9 cellular contexts compared by ENCODE assay signal in the genomic region with DNA sequence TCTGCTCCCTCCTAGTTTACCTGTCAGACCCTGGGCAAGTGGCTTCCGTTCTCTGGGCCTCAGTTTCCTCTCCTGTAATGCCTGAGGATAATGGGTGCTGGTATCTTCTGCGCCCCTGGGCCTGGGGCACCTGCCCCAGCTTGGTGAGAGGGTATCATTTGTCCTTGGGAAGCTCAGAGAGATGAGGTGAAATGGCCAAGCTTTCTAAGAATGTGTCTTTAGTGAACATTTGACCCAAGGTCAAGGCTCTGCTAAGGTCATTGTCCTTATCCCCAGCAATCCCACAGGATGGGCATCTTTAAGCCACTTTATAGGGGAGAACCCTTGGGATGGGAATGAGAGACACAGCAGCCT. TPM values are rescaled to one million over a fixed set of nuclear protein-coding genes. Genes with fewer than 3 reads are reported as not detected.
DNase-seq lines count a peak whose midpoint lies in the region; ATAC-seq and TF ChIP-seq lines count a peak whose summit lies in the region.
"Had no signal": no experiment of that assay in that cellular context is flagged by ENCODE, and none has a peak within 500 bp of the region (broad histone marks: within the 10 kb centered on the region; RNA-seq: fewer than 3 reads in every experiment).

No MANE protein-coding gene starts in this region.

- H3K27ac ChIP-seq in CD4-positive, alpha-beta T cell (ENCODE audit: low read depth, low read length): no peak overlapping the region
- H3K27ac ChIP-seq in RWPE1 (peak overlapping the region; percentile 97), endodermal cell (ENCODE audit: low read depth, low read length) (no peak overlapping the region), psoas muscle (peak overlapping the region; percentile 97)

- H3K36me3 ChIP-seq in endodermal cell (ENCODE audit: control insufficient read depth, insufficient read depth, low read length) (no peaks in the 10 kb centered on the region), psoas muscle (ENCODE audit: insufficient read depth in 1 of 2, low read depth in 1 of 2) (no peaks in the 10 kb centered on the region)

- H3K27me3 ChIP-seq in CD4-positive, alpha-beta T cell (ENCODE audit: control insufficient read depth, insufficient read depth, low read length): no peaks in the 10 kb centered on the region
- H3K27me3 ChIP-seq in endodermal cell (ENCODE audit: control insufficient read depth, insufficient read depth, low read length, poor library complexity, severe bottlenecking) (peaks cover 97% of the 10 kb centered on the region), psoas muscle (ENCODE audit: insufficient read depth in 3 of 3, low read length in 2 of 3) (no peaks in the 10 kb centered on the region)
- H3K27me3 ChIP-seq: SJSA1 had no signal

- peak overlapping the region; percentile 82 for H3K4me3 Mint-ChIP-seq in CD4-positive, alpha-beta T cell
- H3K4me3 Mint-ChIP-seq in endodermal cell: peak overlapping the region; percentile 28
- no peak overlapping the region for H3K4me3 Mint-ChIP-seq in progenitor cell of endocrine pancreas (ENCODE audit: low read depth)

- intact Hi-C loops in CD4-positive, alpha-beta T cell (cut with DNase I, micrococcal nuclease): no loop called here
- intact Hi-C loops in psoas muscle (cut with DNase I): loop anchor here in 1 of 2 donors (5.0 kb wide), 1 partner anchor 42 kb away; no protein-coding TSS in a partner anchor

- ATAC-seq in CD4-positive, alpha-beta T cell (ENCODE audit: poor library complexity): no peak
- no peak for ATAC-seq in psoas muscle
- ATAC-seq in left lobe of liver: no peak

- H3K4me1 ChIP-seq in endodermal cell (ENCODE audit: control insufficient read depth, insufficient read depth, low read length): no peaks in the 10 kb centered on the region
- peaks cover 45% of the 10 kb centered on the region for H3K4me1 ChIP-seq in psoas muscle

- CTCF ChIA-PET in CD4-positive, alpha-beta T cell (lab: Charles Lee): interaction anchor here (1.3 kb wide), 1 partner anchor 65 kb away, joined by 4 read pairs; no protein-coding TSS in a partner anchor
- CTCF ChIA-PET in RWPE1 (lab: Yijun Ruan, JAX): interaction anchor here (0.5 kb wide), 1 partner anchor 357 kb away, joined by 3 read pairs; no protein-coding TSS in a partner anchor

- peak overlapping the region; percentile 28 for H3K27ac Mint-ChIP-seq in CD4-positive, alpha-beta T cell
- H3K27ac Mint-ChIP-seq in endodermal cell (no peak overlapping the region), progenitor cell of endocrine pancreas (no peak overlapping the region)

- H3K9ac ChIP-seq in endodermal cell (ENCODE audit: extremely low read depth, low read length, poor library complexity, severe bottlenecking): no peak overlapping the region

- H3K9me3 ChIP-seq in CD4-positive, alpha-beta T cell (ENCODE audit: control insufficient read depth, low read length): no peaks in the 10 kb centered on the region
- H3K9me3 ChIP-seq in endodermal cell (ENCODE audit: control insufficient read depth, low read length): no peaks in the 10 kb centered on the region
- H3K9me3 ChIP-seq in psoas muscle: no peaks in the 10 kb centered on the region

- POLR2A ChIA-PET in CD4-positive, alpha-beta T cell (lab: Charles Lee): no interaction called here
- POLR2A ChIA-PET in RWPE1 (lab: Yijun Ruan, JAX; ENCODE audit: low non-redundant PET): no interaction called here

- TF ChIP-seq CTCF in CD4-positive, alpha-beta T cell (IDR thresholded peaks at IDR 0.05): no peak
- no peak for TF ChIP-seq CTCF in RWPE1 (conservative IDR thresholded peaks at IDR 0.05; ENCODE audit: low read depth)
- no peak for TF ChIP-seq CTCF in endodermal cell (conservative IDR thresholded peaks at IDR 0.05)
- no peak for TF ChIP-seq CTCF in psoas muscle (IDR thresholded peaks at IDR 0.05)
- TF ChIP-seq CTCF in progenitor cell of endocrine pancreas (IDR thresholded peaks at IDR 0.05; ENCODE audit: unreplicated experiment): no peak

- H3K4me1 Mint-ChIP-seq in CD4-positive, alpha-beta T cell (ENCODE audit: low read depth): peaks cover 61% of the 10 kb centered on the region
- H3K4me1 Mint-ChIP-seq in endodermal cell (no peaks in the 10 kb centered on the region), progenitor cell of endocrine pancreas (ENCODE audit: low read depth) (peaks cover 4% of the 10 kb centered on the region)

- no peaks in the 10 kb centered on the region for H3K27me3 Mint-ChIP-seq in CD4-positive, alpha-beta T cell
- peaks cover 95% of the 10 kb centered on the region for H3K27me3 Mint-ChIP-seq in endodermal cell (ENCODE audit: insufficient read depth)
- peaks cover 79% of the 10 kb centered on the region for H3K27me3 Mint-ChIP-seq in progenitor cell of endocrine pancreas

- H3K36me3 Mint-ChIP-seq in CD4-positive, alpha-beta T cell (ENCODE audit: low read depth): no peaks in the 10 kb centered on the region
- no peaks in the 10 kb centered on the region for H3K36me3 Mint-ChIP-seq in endodermal cell (ENCODE audit: low read depth)
- no peaks in the 10 kb centered on the region for H3K36me3 Mint-ChIP-seq in progenitor cell of endocrine pancreas (ENCODE audit: insufficient read depth)

- H3K9me3 Mint-ChIP-seq in CD4-positive, alpha-beta T cell: no peaks in the 10 kb centered on the region
- H3K9me3 Mint-ChIP-seq in endodermal cell (no peaks in the 10 kb centered on the region), progenitor cell of endocrine pancreas (ENCODE audit: low read depth) (no peaks in the 10 kb centered on the region)

- 27% methylated on average over 2 of the region's 2 CpGs; no CpG with 5 or more reads in 1 of the 2 experiments for WGBS in endodermal cell (ENCODE audit: insufficient coverage in 1 of 2, insufficient read length in 1 of 2), 2 experiments
- 71 to 86% (median 76%) methylated on average over 2 of the region's 2 CpGs for WGBS in psoas muscle, 3 donors

- H3K4me3 ChIP-seq in endodermal cell (ENCODE audit: low read length) (no peak overlapping the region), psoas muscle (no peak overlapping the region)

- DNase-seq in CD4-positive, alpha-beta T cell: no peak
- DNase-seq in RWPE1 (ENCODE audit: low spot score) (no peak), endodermal cell (no peak), psoas muscle (no peak), left lobe of liver (ENCODE audit: low spot score) (no peak), NCI-H1105 (lab: John Stamatoyannopoulos, UW) (no peak), progenitor cell of endocrine pancreas (ENCODE audit: low spot score, unreplicated experiment) (no peak), NCI-H1436 treated with DMSO at 0.1 percent for 48 hours (lab: John Stamatoyannopoulos, UW) (no peak)

RNA-seq across cellular contexts. Expression of gene NFIC, which starts 1.3 kb away (rescaled TPM):
- total RNA-seq in CD4-positive, alpha-beta T cell: 10 to 100 TPM; 22.1 to 22.2 TPM
- total RNA-seq in endodermal cell: 1 to 10 TPM; 5.2 to 6.6 TPM
- 4.0 TPM for polyA plus RNA-seq in endodermal cell (2013, experiment 1 of 2)
- 3.7 TPM for polyA plus RNA-seq in endodermal cell (2013, experiment 2 of 2)
- total RNA-seq in psoas muscle: 100 to 1,000 TPM; 209 to 439 (median 325) TPM
- polyA plus RNA-seq in psoas muscle: 100 to 1,000 TPM in 2 of 3 donors, 10 to 100 TPM in 1; 100.0 to 270 (median 165) TPM
- total RNA-seq in left lobe of liver: 203 TPM
- 4.5 and 6.8 TPM in 2 replicates for total RNA-seq in progenitor cell of endocrine pancreas

Comparison
In these comparisons a context has a peak if more than half of its experiments do, and no peak if none do; other contexts are left out.
1. H3K27ac ChIP-seq: peak in RWPE1 (single experiment) and psoas muscle (single experiment); none in CD4-positive, alpha-beta T cell (single experiment) and endodermal cell (single experiment).